Comparison of ENCODE assay signal across 23 cellular contexts in the genomic region with DNA sequence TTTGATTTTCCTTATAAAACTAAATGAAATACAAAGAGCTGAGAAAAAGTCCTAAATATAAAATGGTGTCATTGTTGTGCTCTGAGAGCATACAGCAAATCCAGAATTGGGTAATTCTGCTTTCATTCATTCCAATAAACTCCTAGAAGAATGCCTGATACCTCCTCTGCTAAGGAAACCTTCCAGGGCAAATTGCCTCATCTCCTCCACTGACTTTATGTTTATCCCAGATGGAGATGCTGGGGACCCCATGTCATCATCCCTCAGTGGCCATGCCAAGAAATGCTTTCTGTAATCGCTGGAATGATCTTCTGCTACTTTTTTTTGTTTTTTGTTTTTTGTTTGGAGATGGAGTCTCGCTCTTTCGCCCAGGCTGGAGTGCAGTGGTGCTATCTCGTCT.
"Had no signal": no experiment of that assay in that cellular context is flagged by ENCODE, and none has a peak within 500 bp of the region (broad histone marks: within the 10 kb centered on the region; RNA-seq: fewer than 3 reads in every experiment).

No MANE protein-coding gene starts in this region.

- ATAC-seq: activated CD8-positive, alpha-beta T cell treated with anti-CD3 and anti-CD28 coated beads, Interleukin-2, amount 10 ng/mL, durations not matched to agents 7 days and 5 days; activated naive CD4-positive, alpha-beta T cell treated with anti-CD3 and anti-CD28 coated beads, Interleukin-2, amount 50 U/mL, for 72 hours; PC-3 had no signal

- H3K4me3 ChIP-seq: Peyer's patch, SJSA1 had no signal

- H3K4me2 ChIP-seq: SK-N-SH had no signal

- H3K27ac ChIP-seq: Peyer's patch had no signal

- H3K9me3 ChIP-seq: Peyer's patch, SJSA1, SK-N-SH had no signal

- H3K36me3 ChIP-seq: Peyer's patch, SJSA1 had no signal

- H3K9ac ChIP-seq: SK-N-SH had no signal

- H3K27me3 ChIP-seq: Peyer's patch had no signal

- H3K4me1 ChIP-seq: Peyer's patch had no signal

- DNase-seq: activated CD4-positive, alpha-beta T cell treated with anti-CD3 and anti-CD28 coated beads, Interleukin-2, amount 10 ng/mL, durations not matched to agents 7 days and 5 days; activated CD4-positive, alpha-beta T cell treated with anti-CD3 and anti-CD28 coated beads, Interleukin-2, amount 50 U/mL, for 48 hours; activated CD8-positive, alpha-beta T cell treated with anti-CD3 and anti-CD28 coated beads, Interleukin-2, amount 10 ng/mL, durations not matched to agents 7 days and 5 days; activated gamma-delta T cell; activated naive CD4-positive, alpha-beta T cell treated with anti-CD3 and anti-CD28 coated beads for 36 hours; activated T-cell treated with anti-CD3 and anti-CD28 coated beads, Interleukin-2, amount 50 U/mL, for 24 hours; anterior cingulate cortex; caudate nucleus; Karpas-422; MV-4-11; NCI-H1092; NCI-H1436 treated with DMSO at 0.1 percent for 48 hours; NCI-H1694 treated with DMSO at 0.1 percent for 48 hours; NCI-H2029; NCI-H345; NCI-H524 treated with DMSO at 0.1 percent for 48 hours; PC-3; Peyer's patch; RPMI8226; SHP77 treated with DMSO at 0.1 percent for 48 hours; SK-N-SH had no signal
